ENCODE assay signal across 8 cellular contexts in the genomic region with DNA sequence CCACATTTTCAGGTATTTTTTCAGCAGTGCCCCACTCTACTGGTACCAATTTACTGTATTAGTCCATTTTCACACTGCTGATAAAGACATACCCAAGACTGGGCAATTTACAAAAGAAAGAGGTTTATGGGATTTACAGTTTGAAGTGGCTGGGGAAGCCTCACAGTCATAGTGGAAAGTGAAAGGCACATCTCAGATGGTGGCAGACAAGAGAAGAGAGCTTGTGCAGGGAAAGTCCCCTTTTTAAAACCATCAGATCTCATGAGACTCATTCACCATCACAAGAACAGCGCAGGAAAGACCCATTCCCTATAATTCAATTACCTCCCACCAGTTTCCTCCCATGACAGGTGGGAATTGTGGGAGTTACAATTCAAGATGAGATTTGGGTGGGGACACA. TPM values are rescaled to one million over a fixed set of nuclear protein-coding genes. Genes with fewer than 3 reads are reported as not detected.
DNase-seq lines count a peak whose midpoint lies in the region; ATAC-seq and TF ChIP-seq lines count a peak whose summit lies in the region.
"Not testable (repeated sequence)": the region's sequence is repeated elsewhere in the genome, so short reads cannot be mapped to it uniquely, and the experiment has no call there.

No MANE protein-coding gene starts in this region.

- peak; percentile 53 for DNase-seq in activated CD4-positive, alpha-beta memory T cell treated with anti-CD3 and anti-CD28 coated beads for 36 hours
- not testable (repeated sequence) for DNase-seq in activated naive CD8-positive, alpha-beta T cell treated with anti-CD3 and anti-CD28 coated beads, Interleukin-2, amount 50 U/mL, for 24 hours; natural killer cell; stimulated activated naive B cell treated with anti-CD40 and anti-IgM and Interleukin-4, amounts not matched to agents 10 μg/mL and 1 μg/mL and 100 μg/mL, for 72 hours

- H3K27me3 Mint-ChIP-seq in activated CD4-positive, alpha-beta memory T cell treated with anti-CD3 and anti-CD28 coated beads for 36 hours; activated T-helper 17 cell treated with anti-CD3 and anti-CD28 coated beads, Interleukin-2, amount 50 U/mL, for 72 hours; activated naive CD8-positive, alpha-beta T cell treated with anti-CD3 and anti-CD28 coated beads, Interleukin-2, amount 50 U/mL, for 24 hours; natural killer cell (ENCODE audit: low read depth in 2 of 2); stimulated activated naive B cell treated with anti-CD40 and anti-IgM and Interleukin-4, amounts not matched to agents 10 μg/mL and 1 μg/mL and 100 μg/mL, for 72 hours: not testable (repeated sequence)

- POLR2A ChIA-PET in activated CD4-positive, alpha-beta memory T cell treated with anti-CD3 and anti-CD28 coated beads for 36 hours (lab: Charles Lee): not testable (repeated sequence)

- ATAC-seq in GM18868 (IDR thresholded peaks at IDR 0.05; ENCODE audit: unreplicated experiment) (peak; percentile 63), HG02610 (IDR thresholded peaks at IDR 0.05; ENCODE audit: unreplicated experiment) (peak; percentile 72), HG02884 (IDR thresholded peaks at IDR 0.05; ENCODE audit: unreplicated experiment) (peak; percentile 50), natural killer cell (peak in 2 of 3 donors; percentile 50 to 58)
- ATAC-seq in activated T-helper 17 cell treated with anti-CD3 and anti-CD28 coated beads, Interleukin-2, amount 50 U/mL, for 72 hours (replicated peaks): peak; percentile 54
- peak; percentile 76 for ATAC-seq in activated naive CD8-positive, alpha-beta T cell treated with anti-CD3 and anti-CD28 coated beads, Interleukin-2, amount 50 U/mL, for 24 hours
- ATAC-seq in stimulated activated naive B cell treated with anti-CD40 and anti-IgM and Interleukin-4, amounts not matched to agents 10 μg/mL and 1 μg/mL and 100 μg/mL, for 72 hours (replicated peaks): not testable (repeated sequence)

- intact Hi-C loops in activated CD4-positive, alpha-beta memory T cell treated with anti-CD3 and anti-CD28 coated beads for 36 hours (cut with micrococcal nuclease); natural killer cell (cut with micrococcal nuclease): not testable (repeated sequence)

- peaks cover 23% of the 10 kb centered on the region for H3K9me3 Mint-ChIP-seq in activated CD4-positive, alpha-beta memory T cell treated with anti-CD3 and anti-CD28 coated beads for 36 hours
- H3K9me3 Mint-ChIP-seq in activated T-helper 17 cell treated with anti-CD3 and anti-CD28 coated beads, Interleukin-2, amount 50 U/mL, for 72 hours; natural killer cell: not testable (repeated sequence)
- H3K9me3 Mint-ChIP-seq in activated naive CD8-positive, alpha-beta T cell treated with anti-CD3 and anti-CD28 coated beads, Interleukin-2, amount 50 U/mL, for 24 hours: peaks cover 12% of the 10 kb centered on the region
- peaks cover 10 to 11% of the 10 kb centered on the region in 2 donors for H3K9me3 Mint-ChIP-seq in stimulated activated naive B cell treated with anti-CD40 and anti-IgM and Interleukin-4, amounts not matched to agents 10 μg/mL and 1 μg/mL and 100 μg/mL, for 72 hours

- not testable (repeated sequence) for TF ChIP-seq CTCF in natural killer cell (IDR thresholded peaks at IDR 0.05)

- H3K36me3 Mint-ChIP-seq in activated CD4-positive, alpha-beta memory T cell treated with anti-CD3 and anti-CD28 coated beads for 36 hours: peaks cover 16% of the 10 kb centered on the region
- not testable (repeated sequence) for H3K36me3 Mint-ChIP-seq in activated T-helper 17 cell treated with anti-CD3 and anti-CD28 coated beads, Interleukin-2, amount 50 U/mL, for 72 hours (ENCODE audit: low read depth); natural killer cell
- peaks cover 26% of the 10 kb centered on the region for H3K36me3 Mint-ChIP-seq in activated naive CD8-positive, alpha-beta T cell treated with anti-CD3 and anti-CD28 coated beads, Interleukin-2, amount 50 U/mL, for 24 hours (ENCODE audit: low read depth)
- peaks cover 28 to 30% of the 10 kb centered on the region in 2 donors for H3K36me3 Mint-ChIP-seq in stimulated activated naive B cell treated with anti-CD40 and anti-IgM and Interleukin-4, amounts not matched to agents 10 μg/mL and 1 μg/mL and 100 μg/mL, for 72 hours

- H3K4me1 Mint-ChIP-seq in activated CD4-positive, alpha-beta memory T cell treated with anti-CD3 and anti-CD28 coated beads for 36 hours (ENCODE audit: low read depth): peaks cover 17% of the 10 kb centered on the region
- H3K4me1 Mint-ChIP-seq in activated T-helper 17 cell treated with anti-CD3 and anti-CD28 coated beads, Interleukin-2, amount 50 U/mL, for 72 hours: not testable (repeated sequence)
- peaks cover 30% of the 10 kb centered on the region for H3K4me1 Mint-ChIP-seq in activated naive CD8-positive, alpha-beta T cell treated with anti-CD3 and anti-CD28 coated beads, Interleukin-2, amount 50 U/mL, for 24 hours
- peaks cover 46 to 61% of the 10 kb centered on the region in 2 donors for H3K4me1 Mint-ChIP-seq in natural killer cell
- H3K4me1 Mint-ChIP-seq in stimulated activated naive B cell treated with anti-CD40 and anti-IgM and Interleukin-4, amounts not matched to agents 10 μg/mL and 1 μg/mL and 100 μg/mL, for 72 hours: peaks cover 22 to 40% of the 10 kb centered on the region in 2 donors

- H3K27ac Mint-ChIP-seq in activated CD4-positive, alpha-beta memory T cell treated with anti-CD3 and anti-CD28 coated beads for 36 hours; activated T-helper 17 cell treated with anti-CD3 and anti-CD28 coated beads, Interleukin-2, amount 50 U/mL, for 72 hours; activated naive CD8-positive, alpha-beta T cell treated with anti-CD3 and anti-CD28 coated beads, Interleukin-2, amount 50 U/mL, for 24 hours; natural killer cell: not testable (repeated sequence)
- H3K27ac Mint-ChIP-seq in stimulated activated naive B cell treated with anti-CD40 and anti-IgM and Interleukin-4, amounts not matched to agents 10 μg/mL and 1 μg/mL and 100 μg/mL, for 72 hours: peak overlapping the region; percentile 2

- CTCF ChIA-PET in activated CD4-positive, alpha-beta memory T cell treated with anti-CD3 and anti-CD28 coated beads for 36 hours (lab: Charles Lee): not testable (repeated sequence)

- H3K4me3 Mint-ChIP-seq in activated CD4-positive, alpha-beta memory T cell treated with anti-CD3 and anti-CD28 coated beads for 36 hours; activated T-helper 17 cell treated with anti-CD3 and anti-CD28 coated beads, Interleukin-2, amount 50 U/mL, for 72 hours; activated naive CD8-positive, alpha-beta T cell treated with anti-CD3 and anti-CD28 coated beads, Interleukin-2, amount 50 U/mL, for 24 hours; natural killer cell; stimulated activated naive B cell treated with anti-CD40 and anti-IgM and Interleukin-4, amounts not matched to agents 10 μg/mL and 1 μg/mL and 100 μg/mL, for 72 hours: not testable (repeated sequence)

RNA-seq across cellular contexts. Expression of gene LCORL, which starts 15.1 kb away (rescaled TPM):
- 10 to 100 TPM in 1 of 2 experiments, 1 to 10 TPM in 1; 8.1 to 10.5 TPM for total RNA-seq in activated CD4-positive, alpha-beta memory T cell treated with anti-CD3 and anti-CD28 coated beads for 36 hours
- 1 to 10 TPM; 6.4 to 6.6 TPM for total RNA-seq in activated T-helper 17 cell treated with anti-CD3 and anti-CD28 coated beads, Interleukin-2, amount 50 U/mL, for 72 hours
- 10 to 100 TPM; 19.9 to 28.4 (median 26.4) TPM for total RNA-seq in natural killer cell
